Comparison of ENCODE assay signal across 8 cellular contexts in the genomic region with DNA sequence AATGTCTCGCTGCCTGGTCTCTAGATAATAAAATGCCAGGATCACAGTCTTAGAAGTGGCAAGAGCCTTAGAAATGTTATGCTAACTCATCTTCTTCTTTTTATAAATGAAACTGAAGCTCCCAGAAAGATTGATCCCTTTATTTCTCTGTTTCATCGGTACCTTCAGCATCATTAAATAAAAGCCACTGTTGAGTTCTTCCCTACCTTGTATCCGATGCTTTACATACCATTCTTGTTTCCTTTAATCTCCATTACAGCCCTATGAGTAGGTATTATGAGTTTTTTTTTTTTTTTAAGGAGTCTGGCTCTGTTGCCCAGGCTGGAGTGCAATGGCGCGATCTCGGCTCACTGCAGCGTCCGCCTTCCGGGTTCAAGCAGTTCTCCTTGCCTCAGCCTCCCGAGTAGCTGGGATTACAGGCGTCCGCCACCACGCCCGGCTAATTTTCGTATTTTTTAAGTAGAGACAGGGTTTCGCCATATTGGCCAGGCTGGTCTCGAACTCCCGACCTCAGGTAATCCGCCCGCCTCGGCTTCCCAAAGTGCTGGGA. TPM values are rescaled to one million over a fixed set of nuclear protein-coding genes. Genes with fewer than 3 reads are reported as not detected.
DNase-seq lines count a peak whose midpoint lies in the region; ATAC-seq and TF ChIP-seq lines count a peak whose summit lies in the region.

No MANE protein-coding gene starts in this region.

- H3K27ac ChIP-seq in cardiac muscle cell = peak overlapping the region; percentile 88
- H3K27ac ChIP-seq in brain microvascular endothelial cell = peak overlapping the region; percentile 61
- H3K27ac ChIP-seq in urinary bladder (ENCODE audit: low read depth) = no peak overlapping the region

- peaks cover 2% of the 10 kb centered on the region for H3K27me3 Mint-ChIP-seq in mesothelial cell of epicardium (ENCODE audit: low read depth)

- H3K4me1 ChIP-seq in cardiac muscle cell (ENCODE audit: low read depth) = peaks cover 28% of the 10 kb centered on the region
- no peaks in the 10 kb centered on the region for H3K4me1 ChIP-seq in urinary bladder (ENCODE audit: insufficient read depth)

- H3K27me3 ChIP-seq in cardiac muscle cell = no peaks in the 10 kb centered on the region
- no peaks in the 10 kb centered on the region for H3K27me3 ChIP-seq in brain microvascular endothelial cell (replicated peaks)

- TF ChIP-seq CTCF in cardiac muscle cell (IDR thresholded peaks at IDR 0.05; ENCODE audit: low read depth, low read length) = no peak
- TF ChIP-seq CTCF in brain microvascular endothelial cell (IDR thresholded peaks at IDR 0.05; ENCODE audit: low read depth, low read length, missing control alignments) = no peak
- no peak for TF ChIP-seq CTCF in mesothelial cell of epicardium (IDR thresholded peaks at IDR 0.05; ENCODE audit: unreplicated experiment)

- intact Hi-C loops in Right ventricle myocardium inferior (cut with DNase I) = loop anchor here (5.0 to 10.0 kb wide), 4 partner anchors 114 to 316 kb away; partner anchors contain the start of genes ABCF3 and FAM131A

- peak overlapping the region; percentile 100 for H3K4me3 Mint-ChIP-seq in mesothelial cell of epicardium

- H3K9me3 ChIP-seq in cardiac muscle cell (ENCODE audit: low read depth) = no peaks in the 10 kb centered on the region

- no peaks in the 10 kb centered on the region for H3K9me3 Mint-ChIP-seq in mesothelial cell of epicardium

- H3K27ac Mint-ChIP-seq in mesothelial cell of epicardium = peak overlapping the region; percentile 98

- H3K36me3 ChIP-seq in cardiac muscle cell (peaks cover 3% of the 10 kb centered on the region), brain microvascular endothelial cell (replicated peaks) (peaks cover 4% of the 10 kb centered on the region), urinary bladder (ENCODE audit: insufficient read depth) (no peaks in the 10 kb centered on the region)

- peaks cover 4% of the 10 kb centered on the region for H3K36me3 Mint-ChIP-seq in mesothelial cell of epicardium

- peaks cover 33% of the 10 kb centered on the region for H3K4me1 Mint-ChIP-seq in mesothelial cell of epicardium

- DNase-seq in cardiac muscle cell (ENCODE audit: low read depth in 1 of 2, low spot score in 1 of 2) (no peak), Right ventricle myocardium inferior (ENCODE audit: missing footprints) (no peak), brain microvascular endothelial cell (no peak), mesothelial cell of epicardium (ENCODE audit: low spot score in 2 of 2, unreplicated experiment in 2 of 2) (no peak), DMS53 treated with DMSO at 0.1 percent for 48 hours (lab: John Stamatoyannopoulos, UW; ENCODE audit: unreplicated experiment) (no peak), NCI-H1436 (lab: John Stamatoyannopoulos, UW) (no peak)

- ATAC-seq in Right ventricle myocardium inferior = no peak
- ATAC-seq in HG02763 (IDR thresholded peaks at IDR 0.05; ENCODE audit: unreplicated experiment) = no peak

- peak overlapping the region; percentile 92 for H3K4me3 ChIP-seq in cardiac muscle cell
- H3K4me3 ChIP-seq in brain microvascular endothelial cell (ENCODE audit: low read depth, low read length) = peak overlapping the region; percentile 100
- H3K4me3 ChIP-seq in urinary bladder (ENCODE audit: low read depth, low read length) = peak overlapping the region; percentile 85

- in situ Hi-C loops in brain microvascular endothelial cell (cut with HindIII; ENCODE audit: low pct_ligation_motif_present, low sequenced_read_pairs) = no loop called here

- 89% methylated on average over 21 of the region's 21 CpGs for WGBS in urinary bladder

RNA-seq across cellular contexts. Expression of gene ABCC5, which starts 0.8 kb away (rescaled TPM):
- total RNA-seq in cardiac muscle cell (56.2 and 68.8 TPM in 2 replicates), Right ventricle myocardium inferior (48.2 TPM), mesothelial cell of epicardium (60.4 to 63.4 TPM (median 62.3 TPM) in 3 replicates), urinary bladder (47.5 TPM)
- polyA plus RNA-seq in cardiac muscle cell (92.0 and 97.2 TPM in 2 replicates), urinary bladder (22.3 TPM)

RNA-seq across cellular contexts. Expression of gene HTR3D, which starts 13.0 kb away (rescaled TPM):
- not detected in 2 replicates for total RNA-seq in cardiac muscle cell
- not detected in 2 replicates for polyA plus RNA-seq in cardiac muscle cell
- total RNA-seq in Right ventricle myocardium inferior = not detected
- total RNA-seq in mesothelial cell of epicardium = not detected in 3 replicates
- total RNA-seq in urinary bladder = not detected
- polyA plus RNA-seq in urinary bladder = not detected

RNA-seq across cellular contexts. Expression of gene HTR3C, which starts 34.3 kb away (rescaled TPM):
- not detected in 2 replicates for total RNA-seq in cardiac muscle cell
- 0.16 TPM in 1 of 2 replicates, not detected in the other for polyA plus RNA-seq in cardiac muscle cell
- not detected for total RNA-seq in Right ventricle myocardium inferior
- not detected in 3 replicates for total RNA-seq in mesothelial cell of epicardium
- total RNA-seq in urinary bladder = not detected
- polyA plus RNA-seq in urinary bladder = 0.04 TPM
